ENCODE assay signal across 1 cellular context in genomic region chr12:54526800-54527630, GRCh38.
TF ChIP-seq lines count a peak whose summit lies in the region.

No MANE protein-coding gene starts in this region.

TF ChIP-seq in IMR-90, 13 proteins besides CTCF, POLR2A, EP300 and RAD21 (continued from another document):
- TF ChIP-seq ELK1 (IDR thresholded peaks at IDR 0.05; ENCODE audit: borderline replicate concordance, low read depth, low read length) (no peak), CEBPB (IDR thresholded peaks at IDR 0.05; ENCODE audit: low read depth, low read length) (no peak), NFE2L2 (IDR thresholded peaks at IDR 0.05; ENCODE audit: low read depth, low read length) (no peak), SMC3 (IDR thresholded peaks at IDR 0.05; ENCODE audit: low read depth, low read length) (no peak), BHLHE40 (IDR thresholded peaks at IDR 0.05; ENCODE audit: low read depth, low read length) (no peak), USF2 (IDR thresholded peaks at IDR 0.05; ENCODE audit: low read depth, low read length) (no peak), RCOR1 (IDR thresholded peaks at IDR 0.05; ENCODE audit: insufficient replicate concordance, low read length) (no peak)
